In the genomic region with DNA sequence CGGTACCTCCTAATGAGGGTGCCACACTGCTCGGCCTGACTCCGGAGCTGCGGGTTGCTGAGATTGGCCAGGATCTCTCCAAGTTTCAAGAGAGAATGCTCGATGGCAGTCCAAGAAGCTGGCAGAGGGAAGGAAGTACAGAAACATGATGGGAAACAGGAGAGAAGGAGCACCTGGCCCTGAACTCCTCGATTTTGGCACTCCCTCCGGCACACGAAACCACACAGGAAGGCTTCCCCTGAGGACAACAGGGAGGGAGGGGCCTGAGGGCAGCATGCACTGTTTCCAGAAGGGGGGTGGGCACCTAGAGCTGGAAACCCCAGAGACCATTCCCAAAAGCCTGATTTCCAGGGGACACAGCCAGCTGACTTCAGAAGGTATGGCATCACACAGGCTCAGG, we compare ENCODE assay signal across 28 cellular contexts. TPM values are rescaled to one million over a fixed set of nuclear protein-coding genes. Genes with fewer than 3 reads are reported as not detected.
"Had no signal": no experiment of that assay in that cellular context is flagged by ENCODE, and none has a peak within 500 bp of the region (broad histone marks: within the 10 kb centered on the region; RNA-seq: fewer than 3 reads in every experiment).

No MANE protein-coding gene starts in this region.

- H3K27me3 ChIP-seq: ascending aorta, brain microvascular endothelial cell, foreskin keratinocyte, left lung, spleen, testis had no signal

- H3K27ac ChIP-seq: ascending aorta, brain microvascular endothelial cell, foreskin keratinocyte, left lung, spleen, testis had no signal

- H3K4me3 Mint-ChIP-seq: activated CD4-positive, alpha-beta memory T cell treated with anti-CD3 and anti-CD28 coated beads for 36 hours; activated CD4-positive, alpha-beta T cell treated with anti-CD3 and anti-CD28 coated beads, Interleukin-2, amount 10 ng/mL, durations not matched to agents 24 days and 14 days; activated naive CD4-positive, alpha-beta T cell treated with anti-CD3 and anti-CD28 coated beads, Interleukin-2, amount 10 ng/mL, durations not matched to agents 7 days and 5 days; activated naive CD8-positive, alpha-beta T cell treated with anti-CD3 and anti-CD28 coated beads, Interleukin-2, amount 10 ng/mL, durations not matched to agents 7 days and 5 days; activated T-helper 1 cell treated with anti-CD3 and anti-CD28 coated beads, Interleukin-12 subunit alpha, Interleukin-12 subunit beta, Interleukin-2, Interleukin-4 antibody, amounts not matched to agents 30 ng/mL and 10 ng/mL and 1 ng/mL, durations not matched to agents 14 hours and 24 hours and 36 hours; natural killer cell treated with Interleukin-12 subunit alpha and Interleukin-12 subunit beta and Interleukin-15 and Interleukin-18, amount 100 ng/mL, for 72 hours; T-helper 17 cell had no signal

- H3K9me3 Mint-ChIP-seq: activated CD4-positive, alpha-beta memory T cell treated with anti-CD3 and anti-CD28 coated beads for 36 hours; activated CD4-positive, alpha-beta T cell treated with anti-CD3 and anti-CD28 coated beads, Interleukin-2, amount 10 ng/mL, durations not matched to agents 24 days and 14 days; activated naive CD4-positive, alpha-beta T cell treated with anti-CD3 and anti-CD28 coated beads, Interleukin-2, amount 10 ng/mL, durations not matched to agents 7 days and 5 days; activated naive CD8-positive, alpha-beta T cell treated with anti-CD3 and anti-CD28 coated beads, Interleukin-2, amount 10 ng/mL, durations not matched to agents 7 days and 5 days; activated T-helper 1 cell treated with anti-CD3 and anti-CD28 coated beads, Interleukin-12 subunit alpha, Interleukin-12 subunit beta, Interleukin-2, Interleukin-4 antibody, amounts not matched to agents 30 ng/mL and 10 ng/mL and 1 ng/mL, durations not matched to agents 14 hours and 24 hours and 36 hours; natural killer cell treated with Interleukin-12 subunit alpha and Interleukin-12 subunit beta and Interleukin-15 and Interleukin-18, amount 100 ng/mL, for 72 hours had no signal

- H3K9me3 ChIP-seq: ascending aorta, left lung, spleen, testis had no signal

- H3K4me1 ChIP-seq: ascending aorta, foreskin keratinocyte, testis had no signal

- DNase-seq: activated CD4-positive, alpha-beta memory T cell treated with anti-CD3 and anti-CD28 coated beads for 36 hours; activated CD4-positive, alpha-beta T cell treated with anti-CD3 and anti-CD28 coated beads, Interleukin-2, amount 10 ng/mL, durations not matched to agents 24 days and 14 days; activated CD4-positive, CD25-positive, alpha-beta regulatory T cell treated with anti-CD3 and anti-CD28 coated beads, Interleukin-2, amount 50 U/mL, for 72 hours; activated CD8-positive, alpha-beta memory T cell treated with anti-CD3 and anti-CD28 coated beads, Interleukin-2, amount 50 U/mL, for 4 hours; activated effector memory CD4-positive, alpha-beta T cell treated with anti-CD3 and anti-CD28 coated beads, Interleukin-2, amount 50 U/mL, for 16 hours; activated naive CD4-positive, alpha-beta T cell treated with anti-CD3 and anti-CD28 coated beads, Interleukin-2, amount 10 ng/mL, durations not matched to agents 7 days and 5 days; activated naive CD8-positive, alpha-beta T cell treated with anti-CD3 and anti-CD28 coated beads, Interleukin-2, amount 10 ng/mL, durations not matched to agents 7 days and 5 days; activated T-cell treated with anti-CD3 and anti-CD28 coated beads, Interleukin-2, amount 50 U/mL, for 1 hour; brain microvascular endothelial cell; cortex of kidney; foreskin keratinocyte; left lung; mesendoderm; retina; spleen; stimulated activated naive CD4-positive, alpha-beta T cell; T-helper 17 cell; testis; trophoblast cell had no signal

- H3K27ac Mint-ChIP-seq: activated CD4-positive, alpha-beta memory T cell treated with anti-CD3 and anti-CD28 coated beads for 36 hours; activated CD4-positive, alpha-beta T cell treated with anti-CD3 and anti-CD28 coated beads, Interleukin-2, amount 10 ng/mL, durations not matched to agents 24 days and 14 days; activated naive CD4-positive, alpha-beta T cell treated with anti-CD3 and anti-CD28 coated beads, Interleukin-2, amount 10 ng/mL, durations not matched to agents 7 days and 5 days; activated naive CD8-positive, alpha-beta T cell treated with anti-CD3 and anti-CD28 coated beads, Interleukin-2, amount 10 ng/mL, durations not matched to agents 7 days and 5 days; natural killer cell treated with Interleukin-12 subunit alpha and Interleukin-12 subunit beta and Interleukin-15 and Interleukin-18, amount 100 ng/mL, for 72 hours; T-helper 17 cell had no signal

- H3K4me1 Mint-ChIP-seq: activated CD4-positive, alpha-beta T cell treated with anti-CD3 and anti-CD28 coated beads, Interleukin-2, amount 10 ng/mL, durations not matched to agents 24 days and 14 days; activated naive CD4-positive, alpha-beta T cell treated with anti-CD3 and anti-CD28 coated beads, Interleukin-2, amount 10 ng/mL, durations not matched to agents 7 days and 5 days; activated naive CD8-positive, alpha-beta T cell treated with anti-CD3 and anti-CD28 coated beads, Interleukin-2, amount 10 ng/mL, durations not matched to agents 7 days and 5 days had no signal

- H3K4me3 ChIP-seq: ascending aorta, left lung, lung, spleen, testis had no signal

- H3K36me3 Mint-ChIP-seq: natural killer cell treated with Interleukin-12 subunit alpha and Interleukin-12 subunit beta and Interleukin-15 and Interleukin-18, amount 100 ng/mL, for 72 hours had no signal

- ATAC-seq: esophagus mucosa; foreskin keratinocyte; left lung; natural killer cell treated with Interleukin-12 subunit alpha and Interleukin-12 subunit beta and Interleukin-15 and Interleukin-18, amount 100 ng/mL, for 72 hours; T-helper 17 cell had no signal

- H3K27me3 Mint-ChIP-seq: activated CD4-positive, alpha-beta memory T cell treated with anti-CD3 and anti-CD28 coated beads for 36 hours; activated CD4-positive, alpha-beta T cell treated with anti-CD3 and anti-CD28 coated beads, Interleukin-2, amount 10 ng/mL, durations not matched to agents 24 days and 14 days; activated naive CD4-positive, alpha-beta T cell treated with anti-CD3 and anti-CD28 coated beads, Interleukin-2, amount 10 ng/mL, durations not matched to agents 7 days and 5 days; activated naive CD8-positive, alpha-beta T cell treated with anti-CD3 and anti-CD28 coated beads, Interleukin-2, amount 10 ng/mL, durations not matched to agents 7 days and 5 days; natural killer cell treated with Interleukin-12 subunit alpha and Interleukin-12 subunit beta and Interleukin-15 and Interleukin-18, amount 100 ng/mL, for 72 hours; T-helper 17 cell had no signal

RNA-seq across cellular contexts. Expression of a gene that starts 18.1 kb away (rescaled TPM):
- total RNA-seq: activated CD4-positive, alpha-beta memory T cell treated with anti-CD3 and anti-CD28 coated beads for 36 hours; activated CD4-positive, alpha-beta T cell treated with anti-CD3 and anti-CD28 coated beads, Interleukin-2, amount 10 ng/mL, durations not matched to agents 24 days and 14 days; activated CD8-positive, alpha-beta memory T cell treated with anti-CD3 and anti-CD28 coated beads for 36 hours; activated naive CD8-positive, alpha-beta T cell treated with anti-CD3 and anti-CD28 coated beads, Interleukin-2, amount 10 ng/mL, durations not matched to agents 7 days and 5 days; activated T-helper 1 cell treated with anti-CD3 and anti-CD28 coated beads, Interleukin-12 subunit alpha, Interleukin-12 subunit beta, Interleukin-2, Interleukin-4 antibody, amounts not matched to agents 30 ng/mL and 10 ng/mL and 1 ng/mL, durations not matched to agents 14 hours and 24 hours and 36 hours; cardiac septum; mononuclear cell; osteoblast; T-helper 17 cell had no signal
